ENCODE assay signal across 16 cellular contexts in genomic region chr21:36701912-36702621, GRCh38. TPM values are rescaled to one million over a fixed set of nuclear protein-coding genes. Genes with fewer than 3 reads are reported as not detected.
DNase-seq lines count a peak whose midpoint lies in the region; ATAC-seq and TF ChIP-seq lines count a peak whose summit lies in the region.
"Had no signal": no experiment of that assay in that cellular context is flagged by ENCODE, and none has a peak within 500 bp of the region (broad histone marks: within the 10 kb centered on the region; RNA-seq: fewer than 3 reads in every experiment).

No MANE protein-coding gene starts in this region.

- no peaks in the 10 kb centered on the region for H3K9me3 Mint-ChIP-seq in T-helper 1 cell treated with Interleukin-12 subunit alpha and Interleukin-12 subunit beta and Interleukin-4 antibody, amounts not matched to agents 30 μg/mL and 1 μg/mL, for 36 hours
- no peaks in the 10 kb centered on the region for H3K9me3 Mint-ChIP-seq in endothelial cell (ENCODE audit: unreplicated experiment)
- H3K9me3 Mint-ChIP-seq: effector memory CD8-positive, alpha-beta T cell had no signal

- TF ChIP-seq POLR2A in prostate gland (IDR thresholded peaks at IDR 0.05) = no peak

- peaks cover 11% of the 10 kb centered on the region for H3K4me1 ChIP-seq in prostate gland (replicated peaks)

- TF ChIP-seq CTCF in endothelial cell (IDR thresholded peaks at IDR 0.05; ENCODE audit: unreplicated experiment) = no peak
- no peak for TF ChIP-seq CTCF in prostate gland (IDR thresholded peaks at IDR 0.05)

- H3K4me3 ChIP-seq in prostate gland = peak overlapping the region; percentile 51 to 59

- peaks cover 17% of the 10 kb centered on the region for H3K27me3 ChIP-seq in prostate gland (replicated peaks; ENCODE audit: insufficient read depth)

- peaks cover 2% of the 10 kb centered on the region for H3K36me3 Mint-ChIP-seq in T-helper 1 cell treated with Interleukin-12 subunit alpha and Interleukin-12 subunit beta and Interleukin-4 antibody, amounts not matched to agents 30 μg/mL and 1 μg/mL, for 36 hours (ENCODE audit: low read depth)
- H3K36me3 Mint-ChIP-seq in endothelial cell (ENCODE audit: low read depth, unreplicated experiment) = peaks cover 16% of the 10 kb centered on the region

- intact Hi-C loops in prostate gland (cut with DNase I) = no loop called here
- intact Hi-C loops in Right ventricle myocardium inferior (cut with DNase I) = no loop called here

- peaks cover 11% of the 10 kb centered on the region for H3K4me1 Mint-ChIP-seq in T-helper 1 cell treated with Interleukin-12 subunit alpha and Interleukin-12 subunit beta and Interleukin-4 antibody, amounts not matched to agents 30 μg/mL and 1 μg/mL, for 36 hours (ENCODE audit: low read depth)
- H3K4me1 Mint-ChIP-seq in endothelial cell (ENCODE audit: unreplicated experiment) = peaks cover 35% of the 10 kb centered on the region

- no peak for ATAC-seq in Right ventricle myocardium inferior
- ATAC-seq: effector memory CD8-positive, alpha-beta T cell; SK-N-SH treated with all-trans-retinoic acid at 6 μM for 48 hours had no signal

- H3K9me3 ChIP-seq in prostate gland = no peaks in the 10 kb centered on the region

- H3K27ac Mint-ChIP-seq in T-helper 1 cell treated with Interleukin-12 subunit alpha and Interleukin-12 subunit beta and Interleukin-4 antibody, amounts not matched to agents 30 μg/mL and 1 μg/mL, for 36 hours = peak overlapping the region; percentile 27
- H3K27ac Mint-ChIP-seq in endothelial cell (ENCODE audit: unreplicated experiment) = no peak overlapping the region
- H3K27ac Mint-ChIP-seq: effector memory CD8-positive, alpha-beta T cell had no signal

- no peaks in the 10 kb centered on the region for H3K36me3 ChIP-seq in prostate gland

- peaks cover 78% of the 10 kb centered on the region for H3K27me3 Mint-ChIP-seq in T-helper 1 cell treated with Interleukin-12 subunit alpha and Interleukin-12 subunit beta and Interleukin-4 antibody, amounts not matched to agents 30 μg/mL and 1 μg/mL, for 36 hours (ENCODE audit: low read depth)
- H3K27me3 Mint-ChIP-seq in endothelial cell (ENCODE audit: unreplicated experiment) = peaks cover 33% of the 10 kb centered on the region

- 48% methylated on average over 19 of the region's 19 CpGs for WGBS in prostate gland

- DNase-seq in T-helper 1 cell (no peak), LHCN-M2 (ENCODE audit: low read depth) (peak; percentile 89), endothelial cell (ENCODE audit: low spot score) (peak; percentile 8), prostate gland (ENCODE audit: low spot score) (no peak), anterior cingulate cortex (lab: John Stamatoyannopoulos, UW) (no peak), Right ventricle myocardium inferior (ENCODE audit: missing footprints) (no peak), NAMALWA (ENCODE audit: low spot score) (no peak)
- DNase-seq: DMS 273 treated with DMSO at 0.1 percent for 48 hours; effector memory CD8-positive, alpha-beta T cell; hippocampal formation; NCI-H774 had no signal

- H3K27ac ChIP-seq in prostate gland = peak overlapping the region in 1 of 2 donors; percentile 83
- H3K27ac ChIP-seq: 22Rv1 had no signal

- peak overlapping the region; percentile 34 for H3K4me3 Mint-ChIP-seq in T-helper 1 cell treated with Interleukin-12 subunit alpha and Interleukin-12 subunit beta and Interleukin-4 antibody, amounts not matched to agents 30 μg/mL and 1 μg/mL, for 36 hours
- peak overlapping the region; percentile 81 for H3K4me3 Mint-ChIP-seq in endothelial cell (ENCODE audit: unreplicated experiment)

RNA-seq across cellular contexts. Expression of gene SIM2, which starts 3.2 kb away (rescaled TPM):
- 8.1 and 9.1 TPM in 2 replicates for total RNA-seq in LHCN-M2 (2014; rRNA removed)
- polyA plus RNA-seq in LHCN-M2 (2012) = 12.2 TPM
- total RNA-seq in endothelial cell (ENCODE audit: unreplicated experiment) = 17.1 TPM
- total RNA-seq in prostate gland = 10 to 100 TPM in 1 of 2 donors, 1 to 10 TPM in 1; 1.0 to 16.3 TPM
- not detected for total RNA-seq in Right ventricle myocardium inferior
- total RNA-seq: aorta, mononuclear cell had no signal
- polyA plus RNA-seq: aorta had no signal

Comparison
In these comparisons a context has a peak if more than half of its experiments do, and no peak if none do; other contexts are left out.
1. DNase-seq: peak in LHCN-M2 (single experiment) and endothelial cell (single experiment); none in T-helper 1 cell (0 of 5), prostate gland (single experiment), anterior cingulate cortex (0 of 58), Right ventricle myocardium inferior (single experiment) and NAMALWA (single experiment).